In the genomic region with DNA sequence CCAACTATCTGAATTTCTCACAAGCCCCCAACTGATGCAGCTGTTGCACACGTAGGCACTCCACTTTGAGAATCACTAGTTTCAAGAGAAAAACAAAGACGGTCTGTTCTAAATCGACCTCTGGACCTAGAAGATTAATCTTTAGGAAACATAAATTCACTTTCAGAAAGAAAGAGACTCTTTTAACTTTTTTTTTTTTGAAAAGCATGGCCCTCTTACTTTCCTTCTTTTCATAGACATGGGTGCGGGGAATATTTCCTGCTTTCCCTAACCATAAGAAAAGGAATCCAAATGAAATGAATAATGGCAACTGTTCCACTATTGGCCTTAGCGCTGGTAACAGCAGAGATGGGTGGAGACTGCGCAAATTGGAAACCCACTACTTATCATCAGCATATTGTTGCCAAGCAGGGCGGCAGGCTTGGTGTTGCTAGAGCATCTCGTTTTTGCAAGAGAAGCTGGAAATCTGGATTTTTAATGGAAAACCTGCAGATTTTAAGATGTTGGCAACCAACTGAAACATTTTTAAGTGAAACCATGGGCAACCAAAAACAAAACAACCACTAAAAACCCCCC, we compare ENCODE assay signal across 25 cellular contexts.
A peak's percentile ranks its signal among the peaks of the same experiment; 100 is the strongest.
DNase-seq lines count a peak whose midpoint lies in the region; ATAC-seq and TF ChIP-seq lines count a peak whose summit lies in the region.
"Had no signal": no experiment of that assay in that cellular context is flagged by ENCODE, and none has a peak within 500 bp of the region (broad histone marks: within the 10 kb centered on the region; RNA-seq: fewer than 3 reads in every experiment).

No MANE protein-coding gene starts in this region.

- no peaks in the 10 kb centered on the region for H3K36me3 ChIP-seq in muscle layer of colon (ENCODE audit: insufficient read depth, low read length)
- H3K36me3 ChIP-seq in tibial nerve: no peaks in the 10 kb centered on the region
- H3K36me3 ChIP-seq: SJSA1 had no signal

- no peak for TF ChIP-seq CTCF in tibial nerve (IDR thresholded peaks at IDR 0.05)

- H3K27me3 ChIP-seq in muscle layer of colon (ENCODE audit: control insufficient read depth in 1 of 2, insufficient read depth in 2 of 2, low read length in 2 of 2) (no peaks in the 10 kb centered on the region), tibial nerve (no peaks in the 10 kb centered on the region)
- H3K27me3 ChIP-seq: SJSA1 had no signal

- TF ChIP-seq EP300 in tibial nerve (IDR thresholded peaks at IDR 0.05): no peak

- DNase-seq in caudate nucleus (lab: John Stamatoyannopoulos, UW): peak in 1 of 61 donors; percentile 20
- no peak for DNase-seq in Right ventricle myocardium superior
- no peak for DNase-seq in tibial nerve (ENCODE audit: low spot score in 2 of 2)
- no peak for DNase-seq in middle frontal gyrus (ENCODE audit: extremely low spot score, low spot score)
- DNase-seq in activated T-cell treated with anti-CD3 and anti-CD28 coated beads, Interleukin-2, amount 50 U/mL, for 48 hours: no peak
- DNase-seq: activated B cell treated with CpG ODN at 0.5 μM for 24 hours; activated CD4-positive, alpha-beta T cell treated with anti-CD3 and anti-CD28 coated beads, Interleukin-2, amount 50 U/mL, for 4 hours; activated naive CD4-positive, alpha-beta T cell treated with Interleukin-2 at 50 U/mL for 16 hours; Calu3; DMS79 treated with DMSO at 0.1 percent for 48 hours; effector memory CD8-positive, alpha-beta T cell; GF-D8; HCEC 1CT; NCI-H1105; NCI-H2081; NCI-H226; NCI-H748 treated with DMSO at 0.1 percent for 48 hours; stimulated activated CD4-positive, alpha-beta T cell treated with anti-CD3 and anti-CD28 coated beads, Interleukin-2, amount 100 ng/mL, for 24 hours; T-cell had no signal

- no peak overlapping the region for H3K9ac ChIP-seq in muscle layer of colon (ENCODE audit: low read length)

- no peaks in the 10 kb centered on the region for H3K9me3 ChIP-seq in muscle layer of colon (ENCODE audit: low read length)
- no peaks in the 10 kb centered on the region for H3K9me3 ChIP-seq in tibial nerve
- H3K9me3 ChIP-seq: SJSA1 had no signal

- H3K4me1 ChIP-seq in muscle layer of colon (ENCODE audit: insufficient read depth, low read length): no peaks in the 10 kb centered on the region
- peaks cover 0 to 64% (median 24%) of the 10 kb centered on the region in 4 donors for H3K4me1 ChIP-seq in tibial nerve
- H3K4me1 ChIP-seq: SJSA1 had no signal

- WGBS in tibial nerve, 2 donors: 27 to 33% methylated on average over 8 of the region's 8 CpGs

- intact Hi-C loops in Right ventricle myocardium superior (cut with DNase I): no loop called here

- peak overlapping the region; percentile 26 for H3K27ac ChIP-seq in caudate nucleus (ENCODE audit: low read depth, low read length)
- H3K27ac ChIP-seq in muscle layer of colon (ENCODE audit: low read depth, low read length): peak overlapping the region; percentile 0
- H3K27ac ChIP-seq in tibial nerve: peak overlapping the region; percentile 44 to 93 (median 68)
- H3K27ac ChIP-seq: SJSA1 had no signal

- no peak overlapping the region for H3K4me3 ChIP-seq in muscle layer of colon (ENCODE audit: low read depth in 1 of 2, low read length in 2 of 2)
- H3K4me3 ChIP-seq in tibial nerve: peak overlapping the region in 1 of 4 donors; percentile 3
- H3K4me3 ChIP-seq: coronary artery, SJSA1, smooth muscle cell had no signal

- ATAC-seq in Right ventricle myocardium superior (ENCODE audit: poor library complexity) (peak; percentile 50), GM18502 (IDR thresholded peaks at IDR 0.05; ENCODE audit: poor library complexity, unreplicated experiment) (no peak)
- ATAC-seq: effector memory CD8-positive, alpha-beta T cell; esophagus mucosa; T-cell had no signal

- TF ChIP-seq POLR2A in tibial nerve (IDR thresholded peaks at IDR 0.05): no peak

Comparison
In these comparisons a context has a peak if more than half of its experiments do, and no peak if none do; other contexts are left out.
1. H3K27ac ChIP-seq: peak in every context shown above with its lines; median percentile 68 in tibial nerve; 26 in caudate nucleus; 0 in muscle layer of colon.